Comparison of ENCODE assay signal across 8 cellular contexts in genomic region chr7:66075590-66076458, GRCh38. TPM values are rescaled to one million over a fixed set of nuclear protein-coding genes. Genes with fewer than 3 reads are reported as not detected.
DNase-seq lines count a peak whose midpoint lies in the region; ATAC-seq and TF ChIP-seq lines count a peak whose summit lies in the region.

Gene ASL, plus strand, starts transcription at chr7:66075819. Its CDS starts 263 bp downstream, at chr7:66076082.

- H3K4me1 ChIP-seq in ascending aorta (peaks cover 8 to 18% of the 10 kb centered on the region in 2 donors), right cardiac atrium (ENCODE audit: control insufficient read depth, insufficient read depth, low read length) (peaks cover 2% of the 10 kb centered on the region), vagina (peaks cover 13% of the 10 kb centered on the region)

- H3K4me3 Mint-ChIP-seq in T-helper 2 cell treated with Interferon-gamma antibody and Interleukin-4, amounts not matched to agents 5 μg/mL and 100 μg/mL, for 36 hours: peak within 1 kb of the TSS; percentile 83

- peak; percentile 53 for DNase-seq in NCI-H1694 treated with DMSO at 0.1 percent for 48 hours (lab: John Stamatoyannopoulos, UW)
- DNase-seq in T-helper 2 cell treated with Interferon-gamma antibody and Interleukin-4, amounts not matched to agents 5 μg/mL and 100 μg/mL, for 36 hours (ENCODE audit: low spot score): peak; percentile 96
- peak; percentile 73 to 96 for DNase-seq in ascending aorta (ENCODE audit: low spot score in 2 of 2)
- DNase-seq in right cardiac atrium: peak; percentile 96 to 98 (median 98)
- DNase-seq in putamen (ENCODE audit: low spot score): peak; percentile 94
- DNase-seq in vagina (ENCODE audit: extremely low spot score in 2 of 2): peak in 1 of 2 donors; percentile 92

- H3K9me3 Mint-ChIP-seq in T-helper 2 cell treated with Interferon-gamma antibody and Interleukin-4, amounts not matched to agents 5 μg/mL and 100 μg/mL, for 36 hours: no peaks in the 10 kb centered on the region

- peak; percentile 87 for ATAC-seq in GM18499 (IDR thresholded peaks at IDR 0.05; ENCODE audit: insufficient read depth, unreplicated experiment)
- ATAC-seq in HG02884 (IDR thresholded peaks at IDR 0.05; ENCODE audit: unreplicated experiment): peak; percentile 99
- peak; percentile 100 for ATAC-seq in right cardiac atrium

- peak within 1 kb of the TSS; percentile 92 to 94 for H3K4me3 ChIP-seq in ascending aorta
- H3K4me3 ChIP-seq in right cardiac atrium (ENCODE audit: low read length): peak within 1 kb of the TSS; percentile 62
- H3K4me3 ChIP-seq in vagina: peak within 1 kb of the TSS; percentile 73 to 79

- intact Hi-C loops in ascending aorta (cut with DNase I): loop anchor here (1.0 to 2.0 kb wide), 2 partner anchors 21 to 38 kb away; partner anchors contain the start of gene CRCP
- intact Hi-C loops in right cardiac atrium (cut with DNase I): no loop called here
- intact Hi-C loops in vagina (cut with DNase I): no loop called here

- H3K36me3 ChIP-seq in ascending aorta: peaks cover 5 to 6% of the 10 kb centered on the region in 2 donors
- no peaks in the 10 kb centered on the region for H3K36me3 ChIP-seq in vagina

- H3K27ac ChIP-seq in ascending aorta: peak within 1 kb of the TSS; percentile 72 to 75
- peak within 1 kb of the TSS; percentile 10 for H3K27ac ChIP-seq in right cardiac atrium (ENCODE audit: low read length)
- H3K27ac ChIP-seq in vagina: peak within 1 kb of the TSS; percentile 70

- TF ChIP-seq POLR2A in vagina (IDR thresholded peaks at IDR 0.05): peak in 1 of 2 donors; percentile 76

- H3K27me3 ChIP-seq in ascending aorta (no peaks in the 10 kb centered on the region), right cardiac atrium (ENCODE audit: control insufficient read depth, insufficient read depth) (no peaks in the 10 kb centered on the region), vagina (no peaks in the 10 kb centered on the region)

- H3K27ac Mint-ChIP-seq in T-helper 2 cell treated with Interferon-gamma antibody and Interleukin-4, amounts not matched to agents 5 μg/mL and 100 μg/mL, for 36 hours: peak within 1 kb of the TSS; percentile 67

- H3K36me3 Mint-ChIP-seq in T-helper 2 cell treated with Interferon-gamma antibody and Interleukin-4, amounts not matched to agents 5 μg/mL and 100 μg/mL, for 36 hours (ENCODE audit: low read depth): peaks cover 3% of the 10 kb centered on the region

- H3K9me3 ChIP-seq in ascending aorta (no peaks in the 10 kb centered on the region), right cardiac atrium (ENCODE audit: control insufficient read depth, low read length) (no peaks in the 10 kb centered on the region), vagina (no peaks in the 10 kb centered on the region)

- WGBS in right cardiac atrium: under 1% methylated on average over 67 of the region's 67 CpGs

- peaks cover 16% of the 10 kb centered on the region for H3K4me1 Mint-ChIP-seq in T-helper 2 cell treated with Interferon-gamma antibody and Interleukin-4, amounts not matched to agents 5 μg/mL and 100 μg/mL, for 36 hours (ENCODE audit: low read depth)

- H3K27me3 Mint-ChIP-seq in T-helper 2 cell treated with Interferon-gamma antibody and Interleukin-4, amounts not matched to agents 5 μg/mL and 100 μg/mL, for 36 hours (ENCODE audit: low read depth): no peaks in the 10 kb centered on the region

- no peak for TF ChIP-seq CTCF in ascending aorta (IDR thresholded peaks at IDR 0.05)
- no peak for TF ChIP-seq CTCF in vagina (IDR thresholded peaks at IDR 0.05)

RNA-seq across cellular contexts. Expression of gene ASL, which starts in this region (rescaled TPM):
- total RNA-seq in ascending aorta (46.2 TPM), right cardiac atrium (10 to 100 TPM in 3 of 4 donors, 1 to 10 TPM in 1; 9.6 to 13.8 (median 11.2) TPM), vagina (24.6 TPM)
- polyA plus RNA-seq in right cardiac atrium: 11.2 TPM

Comparison
In these comparisons a context has a peak if more than half of its experiments do, and no peak if none do; other contexts are left out.
1. H3K27ac ChIP-seq: peak in every context shown above with its lines; median percentile 74 in ascending aorta; 70 in vagina; 10 in right cardiac atrium.